In the genomic region with DNA sequence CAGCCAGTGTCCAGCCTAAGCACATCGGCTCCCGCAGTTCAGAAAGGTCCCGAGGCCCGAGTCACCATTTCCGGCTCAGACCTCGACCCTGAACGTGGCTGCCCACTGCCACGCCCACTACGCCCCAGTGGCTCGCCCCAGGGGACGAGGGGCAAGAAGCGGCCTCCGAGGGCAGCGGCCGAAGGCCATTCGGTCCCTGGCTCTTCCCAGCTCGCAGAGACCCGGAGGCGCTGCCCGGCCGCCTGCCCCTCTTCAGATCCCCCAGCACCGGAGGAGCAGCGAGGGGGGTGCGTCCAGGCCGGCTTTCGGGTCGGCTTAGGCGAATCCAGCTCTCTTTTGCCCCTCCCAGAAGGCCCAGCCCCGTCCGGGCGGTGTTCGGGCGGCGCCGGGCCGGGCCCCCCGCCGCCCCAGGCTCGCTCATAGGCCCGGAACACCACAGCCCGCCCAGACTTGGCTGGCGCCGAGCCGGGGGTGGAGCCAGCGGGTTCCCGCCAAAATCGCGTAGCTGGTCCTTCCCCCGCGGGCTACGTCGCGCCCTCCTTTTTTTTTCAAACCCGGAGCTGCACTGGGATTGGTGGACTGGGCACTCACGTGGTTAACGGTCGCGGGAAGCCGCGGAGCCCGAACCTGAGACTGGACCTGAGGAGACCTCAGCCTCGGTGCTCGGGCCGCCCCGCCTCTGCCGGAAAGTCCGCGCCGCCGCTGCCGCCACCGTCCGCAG, we compare ENCODE assay signal across 8 cellular contexts. TPM values are rescaled to one million over a fixed set of nuclear protein-coding genes. Genes with fewer than 3 reads are reported as not detected.
DNase-seq lines count a peak whose midpoint lies in the region; ATAC-seq and TF ChIP-seq lines count a peak whose summit lies in the region.

A gene (plus strand): TSS at position 617 of the 721 bp plus-strand sequence. CDS start 264 bp downstream, outside the sequence.

- no peaks in the 10 kb centered on the region for H3K27me3 ChIP-seq in adrenal gland
- H3K27me3 ChIP-seq in heart right ventricle = no peaks in the 10 kb centered on the region

- peaks cover 27% of the 10 kb centered on the region for H3K36me3 Mint-ChIP-seq in type B pancreatic cell

- H3K4me3 Mint-ChIP-seq in type B pancreatic cell = peak within 1 kb of the TSS; percentile 94

- H3K9me3 Mint-ChIP-seq in type B pancreatic cell = no peaks in the 10 kb centered on the region

- H3K27ac Mint-ChIP-seq in type B pancreatic cell = peak within 1 kb of the TSS; percentile 99

- H3K36me3 ChIP-seq in adrenal gland (replicated peaks in 1 of 2) (no peaks in the 10 kb centered on the region), heart right ventricle (peaks cover 0 to 19% (median 0%) of the 10 kb centered on the region in 9 donors)

- DNase-seq in NCI-H146 treated with DMSO at 0.1 percent for 48 hours (lab: John Stamatoyannopoulos, UW; ENCODE audit: unreplicated experiment) = peak; percentile 96
- peak; percentile 91 to 98 (median 92) for DNase-seq in T-helper 1 cell
- peak; percentile 98 to 99 (median 98) for DNase-seq in adrenal gland
- peak; percentile 98 to 99 for DNase-seq in heart right ventricle
- peak; percentile 82 to 98 (median 91) for DNase-seq in posterior cingulate gyrus
- DNase-seq in type B pancreatic cell (ENCODE audit: extremely low spot score, unreplicated experiment) = peak; percentile 99

- H3K4me1 ChIP-seq in adrenal gland (replicated peaks in 1 of 2) (peaks cover 0 to 25% of the 10 kb centered on the region in 2 donors), heart right ventricle (peaks cover 3 to 57% (median 35%) of the 10 kb centered on the region in 9 donors)

- no peak for TF ChIP-seq CTCF in adrenal gland (IDR thresholded peaks at IDR 0.05)
- no peak for TF ChIP-seq CTCF in heart right ventricle (IDR thresholded peaks at IDR 0.05)
- TF ChIP-seq CTCF in type B pancreatic cell (conservative IDR thresholded peaks at IDR 0.05) = no peak

- H3K4me3 ChIP-seq in adrenal gland (peak within 1 kb of the TSS; percentile 16 to 92 (median 50)), heart right ventricle (peak within 1 kb of the TSS; percentile 54 to 95 (median 82))

- ATAC-seq in HG02884 (IDR thresholded peaks at IDR 0.05; ENCODE audit: unreplicated experiment) (peak; percentile 86), heart right ventricle (peak; percentile 94 to 98 (median 96))

- peak; percentile 53 for TF ChIP-seq POLR2A in GM15510 (IDR thresholded peaks at IDR 0.05; ENCODE audit: borderline replicate concordance, extremely low read depth, insufficient read length)
- TF ChIP-seq POLR2A in adrenal gland (IDR thresholded peaks at IDR 0.05) = peak; percentile 54 to 70

- H3K4me1 Mint-ChIP-seq in type B pancreatic cell (ENCODE audit: unreplicated experiment) = peaks cover 37% of the 10 kb centered on the region

- WGBS in adrenal gland, 4 donors = 0 to 2% (median 1%) methylated on average over 12 to 73 of the region's 73 CpGs
- 0% methylated on average over 69 to 73 of the region's 73 CpGs for WGBS in heart right ventricle, 2 donors

- intact Hi-C loops in adrenal gland (cut with DNase I) = loop anchor here in 1 of 2 donors (5.0 to 10.0 kb wide), 2 partner anchors 34 to 48 kb away; no protein-coding TSS in a partner anchor
- intact Hi-C loops in heart right ventricle (cut with DNase I) = loop anchor here in 3 of 10 donors (2.0 to 5.0 kb wide), 4 partner anchors 39 to 1234 kb away; a partner anchor contains a TSS
- intact Hi-C loops in posterior cingulate gyrus (cut with DNase I) = no loop called here

- H3K27ac ChIP-seq in adrenal gland (peak within 1 kb of the TSS; percentile 83 to 96 (median 92)), heart right ventricle (peak within 1 kb of the TSS; percentile 86 to 98 (median 96))

- H3K9me3 ChIP-seq in adrenal gland (replicated peaks in 1 of 3) (no peaks in the 10 kb centered on the region), heart right ventricle (no peaks in the 10 kb centered on the region)

- H3K27me3 Mint-ChIP-seq in type B pancreatic cell = no peaks in the 10 kb centered on the region

RNA-seq across cellular contexts. Expression of the gene that starts here (rescaled TPM):
- total RNA-seq in adrenal gland (10 to 100 TPM in 4 of 8 donors, 1 to 10 TPM in 4; 3.3 to 11.3 (median 9.0) TPM), heart right ventricle (100 to 1,000 TPM in 2 of 10 donors, 10 to 100 TPM in 8; 22.9 to 114 (median 59.0) TPM), type B pancreatic cell (ENCODE audit: low replicate concordance) (80.1 and 104 TPM in 2 replicates)
- polyA plus RNA-seq in adrenal gland (10 to 100 TPM in 1 of 3 donors, 1 to 10 TPM in 2; 4.7 to 10.3 (median 4.7) TPM), heart right ventricle (10 to 100 TPM; 12.7 to 17.0 TPM)

Comparison
In these comparisons a context has a peak if more than half of its experiments do, and no peak if none do; other contexts are left out.
1. Peak in every context shown above with its lines: DNase-seq, ATAC-seq, H3K4me3 ChIP-seq and H3K27ac ChIP-seq.